1 cellular context compared by ENCODE assay signal in the genomic region with DNA sequence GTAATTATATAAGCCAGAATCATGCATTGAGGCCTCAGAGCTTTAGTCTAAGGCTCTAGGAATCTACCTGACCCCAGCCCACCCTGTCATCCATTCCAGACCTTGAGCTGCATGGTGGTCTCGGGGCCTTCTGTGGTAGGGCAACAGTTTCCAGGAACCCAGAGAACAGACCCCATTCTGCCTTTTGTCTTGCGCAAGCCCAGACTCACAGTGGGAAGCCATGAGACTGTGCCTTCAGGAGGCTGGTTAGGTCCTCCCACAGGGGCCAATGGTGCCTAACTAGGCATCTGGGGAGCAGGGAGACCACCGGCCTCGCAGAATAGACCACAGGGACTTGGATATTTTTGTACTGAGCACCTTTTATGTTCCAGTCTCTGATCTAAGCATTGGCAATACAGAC.
TF ChIP-seq lines count a peak whose summit lies in the region.

No MANE protein-coding gene starts in this region.

TF ChIP-seq in HepG2, 621 proteins besides CTCF, POLR2A, EP300 and RAD21 (continued from another document):
- TF ChIP-seq, protein P1, sequence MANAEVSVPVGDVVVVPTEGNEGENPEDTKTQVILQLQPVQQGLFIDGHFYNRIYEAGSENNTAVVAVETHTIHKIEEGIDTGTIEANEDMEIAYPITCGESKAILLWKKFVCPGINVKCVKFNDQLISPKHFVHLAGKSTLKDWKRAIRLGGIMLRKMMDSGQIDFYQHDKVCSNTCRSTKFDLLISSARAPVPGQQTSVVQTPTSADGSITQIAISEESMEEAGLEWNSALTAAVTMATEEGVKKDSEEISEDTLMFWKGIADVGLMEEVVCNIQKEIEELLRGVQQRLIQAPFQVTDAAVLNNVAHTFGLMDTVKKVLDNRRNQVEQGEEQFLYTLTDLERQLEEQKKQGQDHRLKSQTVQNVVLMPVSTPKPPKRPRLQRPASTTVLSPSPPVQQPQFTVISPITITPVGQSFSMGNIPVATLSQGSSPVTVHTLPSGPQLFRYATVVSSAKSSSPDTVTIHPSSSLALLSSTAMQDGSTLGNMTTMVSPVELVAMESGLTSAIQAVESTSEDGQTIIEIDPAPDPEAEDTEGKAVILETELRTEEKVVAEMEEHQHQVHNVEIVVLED (CRISPR knock-in tag; IDR thresholded peaks at IDR 0.05; ENCODE audit: borderline replicate concordance) = no peak
- TF ChIP-seq ZNF703 (CRISPR knock-in tag; IDR thresholded peaks at IDR 0.05; ENCODE audit: borderline replicate concordance) = no peak
- TF ChIP-seq CEBPB (IDR thresholded peaks at IDR 0.05; ENCODE audit: borderline replicate concordance, low read depth, low read length) = 0 out of 2 replicates have a peak, but pooled peaks have one; percentile 28
- no peak for TF ChIP-seq ZEB1 (IDR thresholded peaks at IDR 0.05; ENCODE audit: insufficient replicate concordance, low read depth)
